1 cellular context compared by ENCODE assay signal in the genomic region with DNA sequence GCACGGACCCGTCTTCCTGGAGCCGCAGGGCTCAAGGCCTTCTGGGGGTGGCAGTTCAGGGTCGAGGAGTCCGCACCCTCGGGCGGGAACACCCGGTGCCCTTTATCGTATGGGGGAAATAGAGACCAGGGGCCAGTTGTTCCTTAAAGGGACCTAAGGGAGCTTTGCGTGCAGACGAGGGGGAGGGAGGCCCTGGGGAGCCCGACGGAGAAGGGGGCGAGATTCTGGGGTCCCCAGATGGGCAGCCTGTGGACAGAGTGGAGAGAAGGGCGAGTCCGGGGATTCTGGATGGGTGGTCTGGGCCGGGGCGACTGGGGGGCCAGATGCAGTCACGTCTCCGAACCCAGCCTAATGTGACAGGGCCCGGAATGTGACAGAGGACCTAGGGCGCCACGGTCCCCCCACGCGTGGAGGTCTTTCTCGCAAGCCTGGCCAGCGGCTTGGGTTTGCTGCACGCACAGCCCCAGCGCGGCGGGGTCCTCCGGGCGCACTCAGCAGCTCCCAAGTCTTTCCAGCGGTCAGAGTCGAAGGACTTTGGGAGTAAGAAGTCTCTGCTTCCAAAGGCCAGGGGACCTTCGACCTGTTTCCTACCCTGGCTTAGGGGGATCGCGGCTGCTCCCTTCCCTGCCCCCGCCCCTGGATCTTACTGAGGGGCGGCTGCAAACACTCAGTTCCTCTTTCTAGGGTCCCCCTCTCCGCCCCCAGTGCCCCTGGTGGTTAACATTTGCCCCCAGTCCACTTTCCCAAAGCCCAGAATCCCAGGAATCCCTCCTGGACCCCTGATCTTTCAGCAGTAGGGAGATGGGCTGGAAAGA.
TF ChIP-seq lines count a peak whose summit lies in the region.

No MANE protein-coding gene starts in this region.

TF ChIP-seq in liver, 16 proteins besides CTCF, POLR2A, EP300 and RAD21 (continued from another document):
- TF ChIP-seq, protein P1, sequence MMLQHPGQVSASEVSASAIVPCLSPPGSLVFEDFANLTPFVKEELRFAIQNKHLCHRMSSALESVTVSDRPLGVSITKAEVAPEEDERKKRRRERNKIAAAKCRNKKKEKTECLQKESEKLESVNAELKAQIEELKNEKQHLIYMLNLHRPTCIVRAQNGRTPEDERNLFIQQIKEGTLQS (IDR thresholded peaks at IDR 0.05): no peak
TF ChIP-seq in liver: peak in this region for 0.
